38 cellular contexts compared by ENCODE assay signal in the genomic region with DNA sequence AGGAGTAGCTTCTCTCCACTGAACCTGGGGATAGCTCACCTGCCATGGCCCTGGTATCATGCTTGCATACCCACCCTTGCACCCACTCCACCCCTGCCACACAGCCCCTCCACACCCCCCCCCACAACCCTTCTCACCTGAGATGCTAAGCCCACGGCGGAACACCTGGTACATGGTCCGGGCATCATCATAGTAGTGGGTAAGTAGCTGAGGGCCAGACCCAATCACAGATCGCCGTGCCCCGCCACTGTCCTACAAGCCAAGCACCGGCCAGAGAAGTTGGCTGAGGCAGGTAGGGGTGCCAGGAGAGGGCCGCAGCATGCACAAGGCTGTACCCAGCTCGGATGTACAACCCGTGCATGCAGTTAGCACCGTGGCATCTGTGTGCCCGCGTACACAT. TPM values are rescaled to one million over a fixed set of nuclear protein-coding genes. Genes with fewer than 3 reads are reported as not detected.
"Had no signal": no experiment of that assay in that cellular context is flagged by ENCODE, and none has a peak within 500 bp of the region (broad histone marks: within the 10 kb centered on the region; RNA-seq: fewer than 3 reads in every experiment).

No MANE protein-coding gene starts in this region.

- H3K27ac ChIP-seq: adrenal gland, VCaP had no signal

- H3K9me3 Mint-ChIP-seq: activated B cell treated with CpG ODN at 0.5 μM for 24 hours; activated CD4-positive, alpha-beta memory T cell treated with anti-CD3 and anti-CD28 coated beads for 36 hours; activated naive CD4-positive, alpha-beta T cell treated with anti-CD3 and anti-CD28 coated beads, Interleukin-2, amount 50 U/mL, for 72 hours; activated T-cell treated with anti-CD3 and anti-CD28 coated beads, Interleukin-2, amount 50 U/mL, for 72 hours; activated T-helper 17 cell treated with anti-CD3 and anti-CD28 coated beads, Interleukin-2, amount 50 U/mL, for 72 hours had no signal

- H3K4me1 ChIP-seq: adrenal gland had no signal

- ATAC-seq: activated naive CD4-positive, alpha-beta T cell treated with anti-CD3 and anti-CD28 coated beads, Interleukin-2, amount 50 U/mL, for 72 hours; activated T-cell treated with anti-CD3 and anti-CD28 coated beads, Interleukin-2, amount 50 U/mL, for 72 hours; activated T-helper 17 cell treated with anti-CD3 and anti-CD28 coated beads, Interleukin-2, amount 50 U/mL, for 72 hours; Panc1 had no signal

- H3K27ac Mint-ChIP-seq: activated B cell treated with CpG ODN at 0.5 μM for 24 hours; activated CD4-positive, alpha-beta memory T cell treated with anti-CD3 and anti-CD28 coated beads for 36 hours; activated naive CD4-positive, alpha-beta T cell treated with anti-CD3 and anti-CD28 coated beads, Interleukin-2, amount 50 U/mL, for 72 hours; activated T-cell treated with anti-CD3 and anti-CD28 coated beads, Interleukin-2, amount 50 U/mL, for 72 hours; activated T-helper 17 cell treated with anti-CD3 and anti-CD28 coated beads, Interleukin-2, amount 50 U/mL, for 72 hours; brain had no signal

- DNase-seq: activated B cell treated with CpG ODN at 0.5 μM for 24 hours; activated CD4-positive, alpha-beta memory T cell treated with anti-CD3 and anti-CD28 coated beads for 36 hours; activated CD4-positive, alpha-beta T cell treated with anti-CD3 and anti-CD28 coated beads for 4 hours; activated CD4-positive, alpha-beta T cell treated with anti-CD3 and anti-CD28 coated beads, Interleukin-2, amount 50 U/mL, for 1 hour; activated CD4-positive, CD25-positive, alpha-beta regulatory T cell treated with anti-CD3 and anti-CD28 coated beads, Interleukin-2, amount 50 U/mL, for 72 hours; activated CD8-positive, alpha-beta memory T cell treated with anti-CD3 and anti-CD28 coated beads, Interleukin-2, amount 50 U/mL, for 4 hours; activated effector memory CD4-positive, alpha-beta T cell treated with anti-CD3 and anti-CD28 coated beads, Interleukin-2, amount 50 U/mL, for 16 hours; activated naive CD4-positive, alpha-beta T cell; activated T-cell treated with anti-CD3 and anti-CD28 coated beads for 4 hours; activated T-cell treated with anti-CD3 and anti-CD28 coated beads, Interleukin-2, amount 50 U/mL, for 72 hours; adrenal gland; caudate nucleus; cerebellar nuclear complex; Kasumi-1; KG1; MG63; NCI-H1048; NCI-H1436 treated with DMSO at 0.1 percent for 48 hours; NCI-H1694 treated with DMSO at 0.1 percent for 48 hours; NCI-H2029 treated with DMSO at 0.1 percent for 48 hours; NCI-H2107; NCI-H2171; NCI-H2227 treated with DMSO at 0.1 percent for 48 hours; NCI-H446; NCI-H510A treated with DMSO at 0.1 percent for 48 hours; NCI-H526 treated with DMSO at 0.1 percent for 48 hours; NCI-H774; SW 1271; T-helper 1 cell; T-helper 2 cell; T-helper 9 cell had no signal

- H3K27me3 ChIP-seq: adrenal gland, MG63 had no signal

- H3K4me1 Mint-ChIP-seq: activated T-helper 17 cell treated with anti-CD3 and anti-CD28 coated beads, Interleukin-2, amount 50 U/mL, for 72 hours; brain had no signal

- H3K4me3 ChIP-seq: adrenal gland, MG63 had no signal

- H3K4me3 Mint-ChIP-seq: activated B cell treated with CpG ODN at 0.5 μM for 24 hours; activated CD4-positive, alpha-beta memory T cell treated with anti-CD3 and anti-CD28 coated beads for 36 hours; activated T-cell treated with anti-CD3 and anti-CD28 coated beads, Interleukin-2, amount 50 U/mL, for 72 hours; activated T-helper 17 cell treated with anti-CD3 and anti-CD28 coated beads, Interleukin-2, amount 50 U/mL, for 72 hours; brain had no signal

- H3K36me3 Mint-ChIP-seq: activated CD4-positive, alpha-beta memory T cell treated with anti-CD3 and anti-CD28 coated beads for 36 hours; activated naive CD4-positive, alpha-beta T cell treated with anti-CD3 and anti-CD28 coated beads, Interleukin-2, amount 50 U/mL, for 72 hours had no signal

- H3K27me3 Mint-ChIP-seq: activated CD4-positive, alpha-beta memory T cell treated with anti-CD3 and anti-CD28 coated beads for 36 hours; activated T-helper 17 cell treated with anti-CD3 and anti-CD28 coated beads, Interleukin-2, amount 50 U/mL, for 72 hours had no signal

- H3K36me3 ChIP-seq: adrenal gland, MG63 had no signal

- H3K9me3 ChIP-seq: adrenal gland, MG63 had no signal

- FAIRE-seq: bronchial epithelial cell had no signal

RNA-seq across cellular contexts. Expression of a gene that starts 20.7 kb away (rescaled TPM):
- total RNA-seq: RPMI7951 had no signal

RNA-seq across cellular contexts. Expression of a gene that starts 45.3 kb away (rescaled TPM):
- total RNA-seq: activated B cell treated with CpG ODN at 0.5 μM for 24 hours; activated naive CD4-positive, alpha-beta T cell treated with anti-CD3 and anti-CD28 coated beads, Interleukin-2, amount 50 U/mL, for 72 hours; activated T-helper 17 cell treated with anti-CD3 and anti-CD28 coated beads, Interleukin-2, amount 50 U/mL, for 72 hours; adrenal gland; bronchial epithelial cell; RPMI7951 had no signal
- polyA plus RNA-seq: adrenal gland had no signal
